9 cellular contexts compared by ENCODE assay signal in genomic region chr7:134995239-134996096, GRCh38. TPM values are rescaled to one million over a fixed set of nuclear protein-coding genes. Genes with fewer than 3 reads are reported as not detected.
A peak's percentile ranks its signal among the peaks of the same experiment; 100 is the strongest.
DNase-seq lines count a peak whose midpoint lies in the region; ATAC-seq, FAIRE-seq and TF ChIP-seq lines count a peak whose summit lies in the region.
"Had no signal": no experiment of that assay in that cellular context is flagged by ENCODE, and none has a peak within 500 bp of the region (broad histone marks: within the 10 kb centered on the region; RNA-seq: fewer than 3 reads in every experiment).

No MANE protein-coding gene starts in this region.

- H3K27me3 ChIP-seq in Peyer's patch (no peaks in the 10 kb centered on the region), small intestine (ENCODE audit: control insufficient read depth in 2 of 2, insufficient read depth in 2 of 2, low read length in 2 of 2) (no peaks in the 10 kb centered on the region), left lung (no peaks in the 10 kb centered on the region)

- TF ChIP-seq CTCF in Peyer's patch (IDR thresholded peaks at IDR 0.05) (no peak), left lung (IDR thresholded peaks at IDR 0.05) (no peak)

- ATAC-seq in HG02571 (IDR thresholded peaks at IDR 0.05; ENCODE audit: unreplicated experiment) (peak; percentile 45), left lung (no peak)

- H3K36me3 ChIP-seq in Peyer's patch = no peaks in the 10 kb centered on the region
- H3K36me3 ChIP-seq in small intestine (ENCODE audit: control insufficient read depth in 2 of 2, insufficient read depth in 2 of 2, low read length in 2 of 2) = no peaks in the 10 kb centered on the region
- peaks cover 0 to 50% of the 10 kb centered on the region in 2 donors for H3K36me3 ChIP-seq in left lung

- H3K9me3 ChIP-seq in Peyer's patch (no peaks in the 10 kb centered on the region), small intestine (ENCODE audit: control insufficient read depth, low read depth) (no peaks in the 10 kb centered on the region), left lung (no peaks in the 10 kb centered on the region)

- H3K4me3 ChIP-seq in Peyer's patch = no peak overlapping the region
- H3K4me3 ChIP-seq in small intestine (ENCODE audit: low read depth in 1 of 2, low read length in 2 of 2) = no peak overlapping the region
- H3K4me3 ChIP-seq in left lung = no peak overlapping the region

- FAIRE-seq in small intestine (lab: Jason Lieb, UNC) = no peak
- FAIRE-seq: HTR-8/SVneo had no signal

- WGBS in small intestine, 3 donors = 53 to 68% (median 60%) methylated on average over 6 of the region's 6 CpGs

- H3K27ac ChIP-seq in Peyer's patch (peak overlapping the region; percentile 23 to 62 (median 38)), small intestine (ENCODE audit: low read depth in 1 of 2, low read length in 1 of 2) (peak overlapping the region in 1 of 2 donors; percentile 80), left lung (no peak overlapping the region)

- H3K4me1 ChIP-seq in Peyer's patch (peaks cover 0 to 20% (median 0%) of the 10 kb centered on the region in 4 donors), small intestine (ENCODE audit: control insufficient read depth in 2 of 2, insufficient read depth in 1 of 2, low read depth in 1 of 2, low read length in 1 of 2) (peaks cover 0 to 13% of the 10 kb centered on the region in 2 donors), left lung (peaks cover 0 to 3% of the 10 kb centered on the region in 2 donors)

- intact Hi-C loops in left lung (cut with DNase I) = loop anchor here in 1 of 2 donors (10.0 kb wide), 1 partner anchor 169 kb away; no protein-coding TSS in a partner anchor

- DNase-seq in Peyer's patch (no peak), small intestine (peak; percentile 22), left lung (no peak), kidney tubule cell (ENCODE audit: low spot score) (no peak), NCI-H774 (lab: John Stamatoyannopoulos, UW) (no peak)
- DNase-seq in stimulated activated CD4-positive, alpha-beta T cell treated with anti-CD3 and anti-CD28 coated beads, Interleukin-1b, Interleukin-23, amount 100 ng/mL, for 48 hours = no peak

- peak; percentile 21 for TF ChIP-seq POLR2A in GM18951 (IDR thresholded peaks at IDR 0.05; ENCODE audit: extremely low read depth, insufficient read depth, insufficient read length)
- TF ChIP-seq POLR2A in Peyer's patch (IDR thresholded peaks at IDR 0.05) = no peak

- in situ Hi-C loops in GM18951 (cut with MboI; ENCODE audit: low sequenced_read_pairs, unreplicated experiment) = loop anchor here (10.0 kb wide), 1 partner anchor 159 kb away; no protein-coding TSS in a partner anchor

RNA-seq across cellular contexts. Expression of gene AGBL3, which starts 9.2 kb away (rescaled TPM):
- total RNA-seq in Peyer's patch (1 to 10 TPM in 3 of 4 donors, under 1 TPM in 1; 0.38 to 8.4 (median 4.3) TPM), left lung (1 to 10 TPM; 2.7 to 3.4 TPM)
- polyA plus RNA-seq in small intestine = under 1 TPM; 0.27 to 0.89 (median 0.87) TPM

Comparison
In these comparisons a context has a peak if more than half of its experiments do, and no peak if none do; other contexts are left out.
1. H3K27ac ChIP-seq: peak in Peyer's patch (4 of 4); none in left lung (0 of 2).